23 cellular contexts compared by ENCODE assay signal in genomic region chr12:30928356-30929264, GRCh38. TPM values are rescaled to one million over a fixed set of nuclear protein-coding genes. Genes with fewer than 3 reads are reported as not detected.
A peak's percentile ranks its signal among the peaks of the same experiment; 100 is the strongest.
DNase-seq lines count a peak whose midpoint lies in the region; ATAC-seq and TF ChIP-seq lines count a peak whose summit lies in the region.
"Had no signal": no experiment of that assay in that cellular context is flagged by ENCODE, and none has a peak within 500 bp of the region (broad histone marks: within the 10 kb centered on the region; RNA-seq: fewer than 3 reads in every experiment).

No MANE protein-coding gene starts in this region.

- intact Hi-C loops in sigmoid colon (cut with DNase I) (no loop called here), esophagus squamous epithelium (cut with DNase I) (no loop called here)

- peaks cover 0 to 11% (median 9%) of the 10 kb centered on the region in 4 donors for H3K4me1 ChIP-seq in sigmoid colon
- H3K4me1 ChIP-seq in esophagus squamous epithelium: peaks cover 5 to 17% (median 5%) of the 10 kb centered on the region in 3 donors

- no peak for ATAC-seq in HG02973 (IDR thresholded peaks at IDR 0.05; ENCODE audit: unreplicated experiment)
- ATAC-seq: activated naive CD8-positive, alpha-beta T cell treated with anti-CD3 and anti-CD28 coated beads, Interleukin-2, amount 50 U/mL, for 24 hours; CD8-positive, alpha-beta T cell; GM12878; mucosa of descending colon; right cardiac atrium had no signal

- peaks cover 0 to 29% (median 0%) of the 10 kb centered on the region in 3 donors for H3K27me3 ChIP-seq in sigmoid colon
- H3K27me3 ChIP-seq in esophagus squamous epithelium: peaks cover 0 to 59% (median 3%) of the 10 kb centered on the region in 4 donors
- H3K27me3 ChIP-seq: vagina had no signal

- peak overlapping the region; percentile 33 for H3K4me3 Mint-ChIP-seq in endothelial cell (ENCODE audit: unreplicated experiment)
- H3K4me3 Mint-ChIP-seq: activated B cell treated with CpG ODN at 0.5 μM for 24 hours; activated naive CD8-positive, alpha-beta T cell treated with anti-CD3 and anti-CD28 coated beads, Interleukin-2, amount 50 U/mL, for 24 hours; activated T-helper 1 cell treated with anti-CD3 and anti-CD28 coated beads, Interleukin-12 subunit alpha, Interleukin-12 subunit beta, Interleukin-2, Interleukin-4 antibody, amounts not matched to agents 30 ng/mL and 10 ng/mL and 1 ng/mL, durations not matched to agents 14 hours and 24 hours and 36 hours; CD8-positive, alpha-beta T cell; T-helper 1 cell treated with Interleukin-12 subunit alpha and Interleukin-12 subunit beta and Interleukin-4 antibody, amounts not matched to agents 30 μg/mL and 1 μg/mL, for 36 hours had no signal

- H3K9me3 Mint-ChIP-seq in endothelial cell (ENCODE audit: unreplicated experiment): no peaks in the 10 kb centered on the region
- H3K9me3 Mint-ChIP-seq: activated B cell treated with CpG ODN at 0.5 μM for 24 hours; activated naive CD8-positive, alpha-beta T cell treated with anti-CD3 and anti-CD28 coated beads, Interleukin-2, amount 50 U/mL, for 24 hours; activated T-helper 1 cell treated with anti-CD3 and anti-CD28 coated beads, Interleukin-12 subunit alpha, Interleukin-12 subunit beta, Interleukin-2, Interleukin-4 antibody, amounts not matched to agents 30 ng/mL and 10 ng/mL and 1 ng/mL, durations not matched to agents 14 hours and 24 hours and 36 hours; CD8-positive, alpha-beta T cell; T-helper 1 cell treated with Interleukin-12 subunit alpha and Interleukin-12 subunit beta and Interleukin-4 antibody, amounts not matched to agents 30 μg/mL and 1 μg/mL, for 36 hours had no signal

- H3K4me1 Mint-ChIP-seq in endothelial cell (ENCODE audit: unreplicated experiment): peaks cover 26% of the 10 kb centered on the region
- H3K4me1 Mint-ChIP-seq: activated B cell treated with CpG ODN at 0.5 μM for 24 hours had no signal

- peak; percentile 13 for DNase-seq in NCI-H510A treated with DMSO at 0.1 percent for 48 hours (lab: John Stamatoyannopoulos, UW)
- no peak for DNase-seq in NCI-H510A (lab: John Stamatoyannopoulos, UW)
- DNase-seq in NCI-H345 (lab: John Stamatoyannopoulos, UW): peak; percentile 86
- no peak for DNase-seq in endothelial cell (ENCODE audit: low spot score)
- DNase-seq in sigmoid colon: no peak
- DNase-seq in esophagus squamous epithelium (lab: John Stamatoyannopoulos, UW): no peak
- no peak for DNase-seq in effector CD4-positive, alpha-beta T cell
- DNase-seq: activated B cell treated with CpG ODN at 0.5 μM for 24 hours; activated CD8-positive, alpha-beta memory T cell treated with anti-CD3 and anti-CD28 coated beads for 24 hours; activated naive CD8-positive, alpha-beta T cell treated with anti-CD3 and anti-CD28 coated beads, Interleukin-2, amount 50 U/mL, for 24 hours; CD8-positive, alpha-beta T cell; effector CD8-positive, alpha-beta T cell; mucosa of descending colon; NCI-H2107; nucleus accumbens had no signal

- 73 to 77% methylated on average over 13 of the region's 13 CpGs for WGBS in sigmoid colon, 2 donors
- WGBS in esophagus squamous epithelium, 2 donors: 72 to 83% methylated on average over 12 to 13 of the region's 13 CpGs

- peaks cover 4% of the 10 kb centered on the region for H3K36me3 Mint-ChIP-seq in endothelial cell (ENCODE audit: low read depth, unreplicated experiment)
- H3K36me3 Mint-ChIP-seq: CD8-positive, alpha-beta T cell had no signal

- no peaks in the 10 kb centered on the region for H3K9me3 ChIP-seq in sigmoid colon
- no peaks in the 10 kb centered on the region for H3K9me3 ChIP-seq in esophagus squamous epithelium
- H3K9me3 ChIP-seq: mucosa of descending colon, vagina had no signal

- peak overlapping the region in 1 of 4 donors; percentile 16 for H3K4me3 ChIP-seq in sigmoid colon
- H3K4me3 ChIP-seq in esophagus squamous epithelium: no peak overlapping the region
- H3K4me3 ChIP-seq: GM12878, mucosa of descending colon, vagina had no signal

- TF ChIP-seq CTCF in endothelial cell (IDR thresholded peaks at IDR 0.05; ENCODE audit: unreplicated experiment) (no peak), sigmoid colon (IDR thresholded peaks at IDR 0.05) (no peak), esophagus squamous epithelium (IDR thresholded peaks at IDR 0.05) (no peak)

- no peak for TF ChIP-seq EP300 in sigmoid colon (IDR thresholded peaks at IDR 0.05)

- H3K27ac ChIP-seq in sigmoid colon (peak overlapping the region in 3 of 4 donors; percentile 1 to 59 (median 16)), esophagus squamous epithelium (no peak overlapping the region)
- H3K27ac ChIP-seq: vagina had no signal

- TF ChIP-seq POLR2A in sigmoid colon (IDR thresholded peaks at IDR 0.05) (no peak), esophagus squamous epithelium (IDR thresholded peaks at IDR 0.05) (no peak)

- no peak overlapping the region for H3K27ac Mint-ChIP-seq in endothelial cell (ENCODE audit: unreplicated experiment)
- H3K27ac Mint-ChIP-seq: activated B cell treated with CpG ODN at 0.5 μM for 24 hours; activated naive CD8-positive, alpha-beta T cell treated with anti-CD3 and anti-CD28 coated beads, Interleukin-2, amount 50 U/mL, for 24 hours; activated T-helper 1 cell treated with anti-CD3 and anti-CD28 coated beads, Interleukin-12 subunit alpha, Interleukin-12 subunit beta, Interleukin-2, Interleukin-4 antibody, amounts not matched to agents 30 ng/mL and 10 ng/mL and 1 ng/mL, durations not matched to agents 14 hours and 24 hours and 36 hours; CD8-positive, alpha-beta T cell; T-helper 1 cell treated with Interleukin-12 subunit alpha and Interleukin-12 subunit beta and Interleukin-4 antibody, amounts not matched to agents 30 μg/mL and 1 μg/mL, for 36 hours had no signal

- no peaks in the 10 kb centered on the region for H3K36me3 ChIP-seq in sigmoid colon
- H3K36me3 ChIP-seq in esophagus squamous epithelium: no peaks in the 10 kb centered on the region
- H3K36me3 ChIP-seq: vagina had no signal

- H3K27me3 Mint-ChIP-seq in endothelial cell (ENCODE audit: unreplicated experiment): peaks cover 27% of the 10 kb centered on the region

RNA-seq across cellular contexts. Expression of gene TSPAN11, which starts 2.1 kb away (rescaled TPM):
- total RNA-seq in endothelial cell (ENCODE audit: unreplicated experiment) (3.6 TPM), sigmoid colon (10 to 100 TPM in 3 of 4 donors, 1 to 10 TPM in 1; 6.4 to 18.9 (median 13.9) TPM), esophagus squamous epithelium (1 to 10 TPM in 2 of 4 donors, under 1 TPM in 2; 0.27 to 3.0 (median 1.2) TPM)
- 1 to 10 TPM in 2 of 3 donors, under 1 TPM in 1; 0.23 to 7.8 (median 1.8) TPM for polyA plus RNA-seq in sigmoid colon
- total RNA-seq: activated B cell treated with CpG ODN at 0.5 μM for 24 hours; activated T-helper 1 cell treated with anti-CD3 and anti-CD28 coated beads, Interleukin-12 subunit alpha, Interleukin-12 subunit beta, Interleukin-2, Interleukin-4 antibody, amounts not matched to agents 30 ng/mL and 10 ng/mL and 1 ng/mL, durations not matched to agents 14 hours and 24 hours and 36 hours; bronchial epithelial cell; CD8-positive, alpha-beta T cell; MCF 10A had no signal

Comparison
In these comparisons a context has a peak if more than half of its experiments do, and no peak if none do; other contexts are left out.
1. DNase-seq: peak in NCI-H510A treated with DMSO at 0.1 percent for 48 hours (single experiment) and NCI-H345 (single experiment); none in NCI-H510A (single experiment), endothelial cell (single experiment), sigmoid colon (single experiment), esophagus squamous epithelium (single experiment) and effector CD4-positive, alpha-beta T cell (single experiment).
2. H3K27ac ChIP-seq: peak in sigmoid colon (3 of 4); none in esophagus squamous epithelium (0 of 4).